Comparison of ENCODE assay signal across 17 cellular contexts in the genomic region with DNA sequence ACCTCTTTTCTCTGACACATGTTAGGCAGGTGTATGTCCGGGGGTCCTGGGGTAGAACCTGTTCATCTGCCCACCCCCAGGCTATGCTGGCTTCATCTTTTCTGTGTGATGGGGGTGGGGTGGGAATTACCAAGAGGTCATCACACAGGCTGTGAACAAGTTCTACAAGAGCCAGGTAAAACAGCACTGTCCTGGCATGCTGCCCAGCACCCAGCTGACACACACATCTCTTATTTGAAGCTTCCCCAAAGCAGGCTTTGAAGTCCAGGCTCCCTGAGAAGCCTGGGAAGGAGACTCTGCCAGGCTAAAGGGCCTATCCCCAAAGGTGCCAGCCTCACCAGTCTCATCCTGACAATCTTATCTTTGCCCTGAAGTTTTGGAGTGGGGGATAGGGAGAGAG.
"Had no signal": no experiment of that assay in that cellular context is flagged by ENCODE, and none has a peak within 500 bp of the region (broad histone marks: within the 10 kb centered on the region; RNA-seq: fewer than 3 reads in every experiment).

No MANE protein-coding gene starts in this region.

- ATAC-seq: activated naive CD4-positive, alpha-beta T cell treated with anti-CD3 and anti-CD28 coated beads, Interleukin-2, amount 50 U/mL, for 72 hours; mucosa of descending colon had no signal

- H3K36me3 ChIP-seq: adrenal gland, cardiac muscle cell, esophagus squamous epithelium, upper lobe of left lung had no signal

- H3K4me1 ChIP-seq: adrenal gland, esophagus squamous epithelium, neural progenitor cell, testis, upper lobe of left lung had no signal

- H3K27me3 Mint-ChIP-seq: dendritic cell treated with granulocyte-macrophage colony-stimulating factor and Interleukin-4, amounts not matched to agents 40 ng/mL and 50 ng/mL, for 4 days; progenitor cell of endocrine pancreas had no signal

- H3K27ac Mint-ChIP-seq: activated naive CD4-positive, alpha-beta T cell treated with anti-CD3 and anti-CD28 coated beads, Interleukin-2, amount 50 U/mL, for 72 hours; activated T-helper 1 cell treated with anti-CD3 and anti-CD28 coated beads, Interleukin-12 subunit alpha, Interleukin-12 subunit beta, Interleukin-2, Interleukin-4 antibody, amounts not matched to agents 30 ng/mL and 10 ng/mL and 1 ng/mL, durations not matched to agents 14 hours and 24 hours and 36 hours; dendritic cell treated with granulocyte-macrophage colony-stimulating factor and Interleukin-4, amounts not matched to agents 40 ng/mL and 50 ng/mL, for 4 days; immature natural killer cell; neural progenitor cell; progenitor cell of endocrine pancreas had no signal

- H3K9me3 ChIP-seq: adrenal gland, esophagus squamous epithelium, testis, upper lobe of left lung had no signal

- DNase-seq: activated CD4-positive, alpha-beta T cell treated with anti-CD3 and anti-CD28 coated beads, Interleukin-2, amount 50 U/mL, for 48 hours; activated gamma-delta T cell treated with Interleukin-2 at 50 U/mL for 16 hours; adrenal gland; effector CD8-positive, alpha-beta T cell; esophagus squamous epithelium; immature natural killer cell; mesenchymal stem cell; mucosa of descending colon; naive B cell; testis; upper lobe of left lung had no signal

- H3K4me3 ChIP-seq: adrenal gland, cardiac muscle cell, esophagus squamous epithelium, mucosa of descending colon, neural progenitor cell, testis, upper lobe of left lung had no signal

- H3K27me3 ChIP-seq: adrenal gland, cardiac muscle cell, esophagus squamous epithelium, neural progenitor cell, upper lobe of left lung had no signal

- H3K4me3 Mint-ChIP-seq: activated T-helper 1 cell treated with anti-CD3 and anti-CD28 coated beads, Interleukin-12 subunit alpha, Interleukin-12 subunit beta, Interleukin-2, Interleukin-4 antibody, amounts not matched to agents 30 ng/mL and 10 ng/mL and 1 ng/mL, durations not matched to agents 14 hours and 24 hours and 36 hours; dendritic cell treated with granulocyte-macrophage colony-stimulating factor and Interleukin-4, amounts not matched to agents 40 ng/mL and 50 ng/mL, for 4 days; immature natural killer cell; naive B cell; neural progenitor cell had no signal

- H3K4me1 Mint-ChIP-seq: immature natural killer cell, naive B cell, neural progenitor cell had no signal

- H3K27ac ChIP-seq: adrenal gland, cardiac muscle cell, esophagus squamous epithelium, neural progenitor cell, testis, upper lobe of left lung had no signal

- H3K9me3 Mint-ChIP-seq: activated naive CD4-positive, alpha-beta T cell treated with anti-CD3 and anti-CD28 coated beads, Interleukin-2, amount 50 U/mL, for 72 hours; activated T-helper 1 cell treated with anti-CD3 and anti-CD28 coated beads, Interleukin-12 subunit alpha, Interleukin-12 subunit beta, Interleukin-2, Interleukin-4 antibody, amounts not matched to agents 30 ng/mL and 10 ng/mL and 1 ng/mL, durations not matched to agents 14 hours and 24 hours and 36 hours; naive B cell had no signal
